Comparison of ENCODE assay signal across 20 cellular contexts in genomic region chr2:100182494-100183355, GRCh38. TPM values are rescaled to one million over a fixed set of nuclear protein-coding genes. Genes with fewer than 3 reads are reported as not detected.
DNase-seq lines count a peak whose midpoint lies in the region; ATAC-seq and TF ChIP-seq lines count a peak whose summit lies in the region.
"Had no signal": no experiment of that assay in that cellular context is flagged by ENCODE, and none has a peak within 500 bp of the region (broad histone marks: within the 10 kb centered on the region; RNA-seq: fewer than 3 reads in every experiment).

No MANE protein-coding gene starts in this region.

- no peaks in the 10 kb centered on the region for H3K9me3 Mint-ChIP-seq in activated CD8-positive, alpha-beta memory T cell treated with anti-CD3 and anti-CD28 coated beads, Interleukin-2, amount 10 ng/mL, durations not matched to agents 7 days and 5 days (ENCODE audit: low read depth)
- H3K9me3 Mint-ChIP-seq in brain (peaks cover 0 to 6% (median 0%) of the 10 kb centered on the region in 5 experiments), type B pancreatic cell (peaks cover 16% of the 10 kb centered on the region)
- H3K9me3 Mint-ChIP-seq: activated naive CD8-positive, alpha-beta T cell treated with anti-CD3 and anti-CD28 coated beads, Interleukin-2, amount 50 U/mL, for 24 hours; activated T-cell treated with anti-CD3 and anti-CD28 coated beads, Interleukin-2, amount 50 U/mL, for 24 hours; stimulated activated memory B cell treated with anti-CD40 and anti-IgM and Interleukin-4, amounts not matched to agents 10 μg/mL and 1 μg/mL and 100 μg/mL, for 72 hours had no signal

- peak; percentile 23 for DNase-seq in activated CD8-positive, alpha-beta memory T cell treated with anti-CD3 and anti-CD28 coated beads, Interleukin-2, amount 10 ng/mL, durations not matched to agents 7 days and 5 days
- DNase-seq in activated CD8-positive, alpha-beta memory T cell treated with anti-CD3 and anti-CD28 coated beads, Interleukin-2, amount 50 U/mL, for 48 hours: no peak
- DNase-seq in iPS DF 6.9 (ENCODE audit: low read depth, low spot score): peak; percentile 4
- DNase-seq in type B pancreatic cell (ENCODE audit: extremely low spot score, unreplicated experiment): no peak
- DNase-seq in NCI-H526 treated with DMSO at 0.1 percent for 48 hours (lab: John Stamatoyannopoulos, UW): no peak
- DNase-seq in NCI-H1436 (lab: John Stamatoyannopoulos, UW): no peak
- no peak for DNase-seq in 8988T
- DNase-seq: activated CD4-positive, alpha-beta T cell treated with anti-CD3 and anti-CD28 coated beads for 1 hour; activated naive CD8-positive, alpha-beta T cell treated with anti-CD3 and anti-CD28 coated beads, Interleukin-2, amount 50 U/mL, for 24 hours; activated T-cell treated with anti-CD3 and anti-CD28 coated beads, Interleukin-2, amount 50 U/mL, for 24 hours; NCI-H1694 treated with DMSO at 0.1 percent for 48 hours; NCI-H774; T-helper 17 cell had no signal

- H3K9me3 ChIP-seq in iPS DF 6.9 (ENCODE audit: control insufficient read depth, insufficient read depth, low read length): no peaks in the 10 kb centered on the region
- H3K9me3 ChIP-seq: A549, vagina had no signal

- H3K27ac ChIP-seq in iPS DF 6.9 (ENCODE audit: low read length): no peak overlapping the region
- H3K27ac ChIP-seq: A549, epithelial cell of prostate, HL-60, vagina had no signal

- WGBS in iPS DF 6.9 (ENCODE audit: insufficient coverage, insufficient read length): no CpG with 5 or more reads among the region's 20 CpGs

- no peak overlapping the region for H3K27ac Mint-ChIP-seq in activated CD8-positive, alpha-beta memory T cell treated with anti-CD3 and anti-CD28 coated beads, Interleukin-2, amount 10 ng/mL, durations not matched to agents 7 days and 5 days
- H3K27ac Mint-ChIP-seq in brain (peak overlapping the region; percentile 14 to 72 (median 45)), type B pancreatic cell (no peak overlapping the region)
- H3K27ac Mint-ChIP-seq: activated naive CD8-positive, alpha-beta T cell treated with anti-CD3 and anti-CD28 coated beads, Interleukin-2, amount 50 U/mL, for 24 hours; activated T-cell treated with anti-CD3 and anti-CD28 coated beads, Interleukin-2, amount 50 U/mL, for 24 hours; stimulated activated memory B cell treated with anti-CD40 and anti-IgM and Interleukin-4, amounts not matched to agents 10 μg/mL and 1 μg/mL and 100 μg/mL, for 72 hours; T-helper 17 cell had no signal

- no peak for ATAC-seq in activated CD8-positive, alpha-beta memory T cell treated with anti-CD3 and anti-CD28 coated beads, Interleukin-2, amount 10 ng/mL, durations not matched to agents 7 days and 5 days
- ATAC-seq: A549; activated naive CD8-positive, alpha-beta T cell treated with anti-CD3 and anti-CD28 coated beads, Interleukin-2, amount 50 U/mL, for 24 hours; stimulated activated memory B cell treated with anti-CD40 and anti-IgM and Interleukin-4, amounts not matched to agents 10 μg/mL and 1 μg/mL and 100 μg/mL, for 72 hours; T-helper 17 cell had no signal

- peaks cover 2% of the 10 kb centered on the region; the same call in 1 of the 2 replicates for H3K4me1 ChIP-seq in iPS DF 6.9 (ENCODE audit: control insufficient read depth, insufficient read depth, low read length)
- H3K4me1 ChIP-seq: A549, vagina had no signal

- no peaks in the 10 kb centered on the region for H3K4me1 Mint-ChIP-seq in activated CD8-positive, alpha-beta memory T cell treated with anti-CD3 and anti-CD28 coated beads, Interleukin-2, amount 10 ng/mL, durations not matched to agents 7 days and 5 days
- H3K4me1 Mint-ChIP-seq in brain (peaks cover 31% of the 10 kb centered on the region), type B pancreatic cell (ENCODE audit: unreplicated experiment) (peaks cover 30% of the 10 kb centered on the region)
- H3K4me1 Mint-ChIP-seq: activated naive CD8-positive, alpha-beta T cell treated with anti-CD3 and anti-CD28 coated beads, Interleukin-2, amount 50 U/mL, for 24 hours had no signal

- no peak overlapping the region for H3K4me3 ChIP-seq in iPS DF 6.9 (ENCODE audit: low read length)
- H3K4me3 ChIP-seq: A549, lung, vagina had no signal

- no peaks in the 10 kb centered on the region for H3K36me3 ChIP-seq in iPS DF 6.9 (ENCODE audit: control insufficient read depth, insufficient read depth, low read length)
- H3K36me3 ChIP-seq: vagina had no signal

- TF ChIP-seq CTCF in brain (conservative IDR thresholded peaks at IDR 0.05) (no peak), type B pancreatic cell (conservative IDR thresholded peaks at IDR 0.05) (no peak)

- H3K4me3 Mint-ChIP-seq in activated CD8-positive, alpha-beta memory T cell treated with anti-CD3 and anti-CD28 coated beads, Interleukin-2, amount 10 ng/mL, durations not matched to agents 7 days and 5 days: no peak overlapping the region
- H3K4me3 Mint-ChIP-seq in brain: peak overlapping the region; percentile 16 to 78 (median 52)
- peak overlapping the region; percentile 10 for H3K4me3 Mint-ChIP-seq in type B pancreatic cell
- H3K4me3 Mint-ChIP-seq: activated naive CD8-positive, alpha-beta T cell treated with anti-CD3 and anti-CD28 coated beads, Interleukin-2, amount 50 U/mL, for 24 hours; activated T-cell treated with anti-CD3 and anti-CD28 coated beads, Interleukin-2, amount 50 U/mL, for 24 hours; stimulated activated memory B cell treated with anti-CD40 and anti-IgM and Interleukin-4, amounts not matched to agents 10 μg/mL and 1 μg/mL and 100 μg/mL, for 72 hours; T-helper 17 cell had no signal

- H3K27me3 ChIP-seq in iPS DF 6.9 (ENCODE audit: control insufficient read depth, insufficient read depth, low read length): peaks cover 2% of the 10 kb centered on the region; the same call in 1 of the 2 replicates
- H3K27me3 ChIP-seq: vagina had no signal

- peaks cover 3% of the 10 kb centered on the region for H3K27me3 Mint-ChIP-seq in activated CD8-positive, alpha-beta memory T cell treated with anti-CD3 and anti-CD28 coated beads, Interleukin-2, amount 10 ng/mL, durations not matched to agents 7 days and 5 days
- H3K27me3 Mint-ChIP-seq in brain: peaks cover 6% of the 10 kb centered on the region
- H3K27me3 Mint-ChIP-seq in type B pancreatic cell: peaks cover 29% of the 10 kb centered on the region
- H3K27me3 Mint-ChIP-seq: activated naive CD8-positive, alpha-beta T cell treated with anti-CD3 and anti-CD28 coated beads, Interleukin-2, amount 50 U/mL, for 24 hours; activated T-cell treated with anti-CD3 and anti-CD28 coated beads, Interleukin-2, amount 50 U/mL, for 24 hours; stimulated activated memory B cell treated with anti-CD40 and anti-IgM and Interleukin-4, amounts not matched to agents 10 μg/mL and 1 μg/mL and 100 μg/mL, for 72 hours; T-helper 17 cell had no signal

- no peaks in the 10 kb centered on the region for H3K36me3 Mint-ChIP-seq in activated CD8-positive, alpha-beta memory T cell treated with anti-CD3 and anti-CD28 coated beads, Interleukin-2, amount 10 ng/mL, durations not matched to agents 7 days and 5 days
- H3K36me3 Mint-ChIP-seq in brain (no peaks in the 10 kb centered on the region), type B pancreatic cell (no peaks in the 10 kb centered on the region)
- H3K36me3 Mint-ChIP-seq: stimulated activated memory B cell treated with anti-CD40 and anti-IgM and Interleukin-4, amounts not matched to agents 10 μg/mL and 1 μg/mL and 100 μg/mL, for 72 hours had no signal

- CTCF ChIA-PET in activated CD8-positive, alpha-beta memory T cell treated with anti-CD3 and anti-CD28 coated beads, Interleukin-2, amount 10 ng/mL, durations not matched to agents 7 days and 5 days (lab: Charles Lee): no interaction called here

RNA-seq across cellular contexts. Expression of gene AFF3, which starts 40.3 kb away (rescaled TPM):
- total RNA-seq in activated CD8-positive, alpha-beta memory T cell treated with anti-CD3 and anti-CD28 coated beads, Interleukin-2, amount 10 ng/mL, durations not matched to agents 7 days and 5 days: under 1 TPM; 0.09 to 0.55 TPM
- 3.1 TPM for polyA plus RNA-seq in brain (ENCODE audit: insufficient read depth, low read depth, low replicate concordance)
- 8.3 and 29.2 TPM in 2 replicates for total RNA-seq in type B pancreatic cell (ENCODE audit: low replicate concordance)
- polyA plus RNA-seq: A549 had no signal

Comparison
In these comparisons a context has a peak if more than half of its experiments do, and no peak if none do; other contexts are left out.
1. DNase-seq: peak in activated CD8-positive, alpha-beta memory T cell treated with anti-CD3 and anti-CD28 coated beads, Interleukin-2, amount 10 ng/mL, durations not matched to agents 7 days and 5 days (single experiment) and iPS DF 6.9 (single experiment); none in activated CD8-positive, alpha-beta memory T cell treated with anti-CD3 and anti-CD28 coated beads, Interleukin-2, amount 50 U/mL, for 48 hours (single experiment), type B pancreatic cell (single experiment), NCI-H526 treated with DMSO at 0.1 percent for 48 hours (single experiment), NCI-H1436 (single experiment) and 8988T (single experiment).
2. H3K27ac Mint-ChIP-seq: peak in brain (5 of 5); none in activated CD8-positive, alpha-beta memory T cell treated with anti-CD3 and anti-CD28 coated beads, Interleukin-2, amount 10 ng/mL, durations not matched to agents 7 days and 5 days (single experiment) and type B pancreatic cell (single experiment).